In the genomic region with DNA sequence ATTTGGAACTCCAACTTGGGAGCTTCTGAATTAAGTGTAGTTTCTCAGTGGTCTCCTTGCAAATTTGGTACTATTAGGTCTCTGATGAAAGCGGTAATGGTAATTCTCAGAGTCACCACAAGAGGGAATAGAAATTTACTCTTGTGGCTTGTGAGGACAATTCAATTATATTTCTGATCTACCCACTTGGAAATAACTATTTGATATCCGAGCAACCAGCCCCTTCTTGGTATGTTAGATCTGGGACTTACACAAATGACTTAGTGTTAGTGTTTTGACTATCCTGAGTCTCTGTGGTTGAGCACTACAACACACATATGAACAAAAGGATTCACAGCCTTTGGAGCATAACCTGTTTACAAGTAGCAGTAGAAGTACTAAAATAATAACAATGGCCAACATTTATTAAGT, we compare ENCODE assay signal across 8 cellular contexts.
DNase-seq lines count a peak whose midpoint lies in the region; ATAC-seq and TF ChIP-seq lines count a peak whose summit lies in the region.

No MANE protein-coding gene starts in this region.

- H3K9me3 ChIP-seq in ascending aorta (no peaks in the 10 kb centered on the region), tibial artery (no peaks in the 10 kb centered on the region)

- ATAC-seq in GM21381 (IDR thresholded peaks at IDR 0.05; ENCODE audit: unreplicated experiment), result no peak

- no peaks in the 10 kb centered on the region for H3K36me3 ChIP-seq in ascending aorta
- no peaks in the 10 kb centered on the region for H3K36me3 ChIP-seq in tibial artery

- TF ChIP-seq CTCF in GM12874 (IDR thresholded peaks at IDR 0.05; ENCODE audit: insufficient read depth, low read depth, low read length) (peak; percentile 56), ascending aorta (IDR thresholded peaks at IDR 0.05) (peak; percentile 42 to 67 (median 62)), tibial artery (IDR thresholded peaks at IDR 0.05) (peak; percentile 75 to 78)

- H3K4me3 ChIP-seq in ascending aorta (no peak overlapping the region), tibial artery (no peak overlapping the region)

- intact Hi-C loops in ascending aorta (cut with DNase I), result no loop called here
- intact Hi-C loops in tibial artery (cut with DNase I; ENCODE audit: low total_unique reads), result no loop called here

- H3K27ac ChIP-seq in ascending aorta (no peak overlapping the region), tibial artery (no peak overlapping the region)

- DNase-seq in AG08396 (ENCODE audit: low spot score), result peak; percentile 65
- peak; percentile 37 for DNase-seq in NCI-H2227 treated with DMSO at 0.1 percent for 48 hours (lab: John Stamatoyannopoulos, UW)
- peak in 1 of 2 donors; percentile 11 for DNase-seq in ascending aorta (ENCODE audit: low spot score in 2 of 2)
- DNase-seq in iris pigment epithelial cell (ENCODE audit: low read depth), result peak; percentile 59
- no peak for DNase-seq in tibial artery
- no peak for DNase-seq in stimulated activated CD8-positive, alpha-beta memory T cell treated with anti-CD3 and anti-CD28 coated beads, Interleukin-4, amount 100 ng/mL, for 48 hours

- H3K27me3 ChIP-seq in ascending aorta (no peaks in the 10 kb centered on the region), tibial artery (no peaks in the 10 kb centered on the region)

- H3K4me1 ChIP-seq in ascending aorta, result no peaks in the 10 kb centered on the region
- no peaks in the 10 kb centered on the region for H3K4me1 ChIP-seq in tibial artery

Comparison
In these comparisons a context has a peak if more than half of its experiments do, and no peak if none do; other contexts are left out.
1. DNase-seq: peak in AG08396 (single experiment), NCI-H2227 treated with DMSO at 0.1 percent for 48 hours (single experiment) and iris pigment epithelial cell (single experiment); none in tibial artery (0 of 2) and stimulated activated CD8-positive, alpha-beta memory T cell treated with anti-CD3 and anti-CD28 coated beads, Interleukin-4, amount 100 ng/mL, for 48 hours (single experiment).
2. Peak in every context shown above with its lines, with median percentiles within 50 percentile points of each other: CTCF ChIP-seq.